ENCODE assay signal across 13 cellular contexts in the genomic region with DNA sequence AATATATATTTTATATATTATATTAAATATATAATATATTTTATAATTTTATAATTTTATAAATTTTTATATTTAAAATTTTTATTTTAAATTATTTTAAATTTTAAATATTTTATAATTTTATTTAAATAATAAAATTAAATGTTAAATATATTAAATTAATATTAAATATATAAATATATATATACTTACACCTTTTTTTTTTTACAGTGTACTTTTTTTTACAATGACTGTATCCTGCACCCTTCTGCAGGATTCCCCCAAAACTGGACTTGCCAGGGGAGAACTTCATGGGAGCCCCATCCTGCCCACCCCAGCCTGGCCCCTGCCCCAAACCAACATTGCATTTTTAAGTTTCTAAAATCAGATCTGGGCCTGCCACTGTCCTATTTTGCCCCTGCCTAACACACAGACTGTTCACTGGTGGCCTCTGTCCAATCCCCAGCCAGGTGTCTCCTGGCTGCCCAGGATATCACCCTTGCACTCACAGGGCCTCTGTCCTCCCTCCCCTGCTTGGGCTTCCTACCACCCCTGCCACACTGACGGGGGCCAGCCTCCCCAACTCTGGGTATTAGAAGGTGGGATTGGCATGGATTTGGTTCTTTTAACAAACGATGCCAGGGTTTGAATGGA.
"Had no signal": no experiment of that assay in that cellular context is flagged by ENCODE, and none has a peak within 500 bp of the region (broad histone marks: within the 10 kb centered on the region; RNA-seq: fewer than 3 reads in every experiment).

No MANE protein-coding gene starts in this region.

- H3K27ac ChIP-seq: ascending aorta, epithelial cell of prostate, psoas muscle, right lobe of liver, spleen, thoracic aorta had no signal

- H3K27ac Mint-ChIP-seq: mesothelial cell of epicardium; T-helper 1 cell treated with Interleukin-12 subunit alpha and Interleukin-12 subunit beta and Interleukin-4 antibody, amounts not matched to agents 30 μg/mL and 1 μg/mL, for 36 hours had no signal

- H3K36me3 Mint-ChIP-seq: immature natural killer cell, mesothelial cell of epicardium had no signal

- FAIRE-seq: bronchial epithelial cell had no signal

- ATAC-seq: psoas muscle, right lobe of liver had no signal

- H3K4me3 ChIP-seq: ascending aorta, psoas muscle, right lobe of liver, spleen, thoracic aorta had no signal

- H3K4me3 Mint-ChIP-seq: mesothelial cell of epicardium; nephron progenitor cell; T-helper 1 cell treated with Interleukin-12 subunit alpha and Interleukin-12 subunit beta and Interleukin-4 antibody, amounts not matched to agents 30 μg/mL and 1 μg/mL, for 36 hours had no signal

- H3K27me3 ChIP-seq: ascending aorta, right lobe of liver, spleen had no signal

- H3K36me3 ChIP-seq: ascending aorta, spleen, thoracic aorta had no signal

- H3K4me1 ChIP-seq: ascending aorta, psoas muscle, right lobe of liver had no signal

- DNase-seq: activated CD4-positive, alpha-beta T cell treated with anti-CD3 and anti-CD28 coated beads, Interleukin-2, amount 50 U/mL, for 4 hours; immature natural killer cell; nephron progenitor cell; occipital lobe; psoas muscle; spleen had no signal

- H3K9me3 ChIP-seq: ascending aorta, psoas muscle, right lobe of liver, spleen, thoracic aorta had no signal

- H3K9me3 Mint-ChIP-seq: immature natural killer cell; mesothelial cell of epicardium; nephron progenitor cell; T-helper 1 cell treated with Interleukin-12 subunit alpha and Interleukin-12 subunit beta and Interleukin-4 antibody, amounts not matched to agents 30 μg/mL and 1 μg/mL, for 36 hours had no signal

- H3K4me1 Mint-ChIP-seq: mesothelial cell of epicardium, nephron progenitor cell had no signal
